Comparison of ENCODE assay signal across 1 cellular context in genomic region chr7:114889646-114890285, GRCh38.
A peak's percentile ranks its signal among the peaks of the same experiment; 100 is the strongest.
TF ChIP-seq lines count a peak whose summit lies in the region.

No MANE protein-coding gene starts in this region.

TF ChIP-seq in HCT116, 20 proteins besides CTCF, POLR2A, EP300 and RAD21 (continued from another document):
- TF ChIP-seq TCF7L2 (IDR thresholded peaks at IDR 0.05; ENCODE audit: borderline replicate concordance, extremely low read depth, insufficient read depth, insufficient read length) (peak; percentile 84), CBX3 (IDR thresholded peaks at IDR 0.05; ENCODE audit: low read depth) (peak; percentile 96), EZH2 (IDR thresholded peaks at IDR 0.05) (no peak), SRF (IDR thresholded peaks at IDR 0.05; ENCODE audit: low read depth) (peak; percentile 84), POLR2AphosphoS5 (IDR thresholded peaks at IDR 0.05; ENCODE audit: low read depth, low read length) (peak; percentile 68; the same call in 1 of the 2 replicates), JUND (IDR thresholded peaks at IDR 0.05) (peak; percentile 100), SP1 (IDR thresholded peaks at IDR 0.05; ENCODE audit: low read depth) (peak; percentile 95)
- TF ChIP-seq, protein P1, sequence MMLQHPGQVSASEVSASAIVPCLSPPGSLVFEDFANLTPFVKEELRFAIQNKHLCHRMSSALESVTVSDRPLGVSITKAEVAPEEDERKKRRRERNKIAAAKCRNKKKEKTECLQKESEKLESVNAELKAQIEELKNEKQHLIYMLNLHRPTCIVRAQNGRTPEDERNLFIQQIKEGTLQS (IDR thresholded peaks at IDR 0.05), result peak; percentile 61; the same call in 1 of the 2 replicates
- TF ChIP-seq, protein P2, sequence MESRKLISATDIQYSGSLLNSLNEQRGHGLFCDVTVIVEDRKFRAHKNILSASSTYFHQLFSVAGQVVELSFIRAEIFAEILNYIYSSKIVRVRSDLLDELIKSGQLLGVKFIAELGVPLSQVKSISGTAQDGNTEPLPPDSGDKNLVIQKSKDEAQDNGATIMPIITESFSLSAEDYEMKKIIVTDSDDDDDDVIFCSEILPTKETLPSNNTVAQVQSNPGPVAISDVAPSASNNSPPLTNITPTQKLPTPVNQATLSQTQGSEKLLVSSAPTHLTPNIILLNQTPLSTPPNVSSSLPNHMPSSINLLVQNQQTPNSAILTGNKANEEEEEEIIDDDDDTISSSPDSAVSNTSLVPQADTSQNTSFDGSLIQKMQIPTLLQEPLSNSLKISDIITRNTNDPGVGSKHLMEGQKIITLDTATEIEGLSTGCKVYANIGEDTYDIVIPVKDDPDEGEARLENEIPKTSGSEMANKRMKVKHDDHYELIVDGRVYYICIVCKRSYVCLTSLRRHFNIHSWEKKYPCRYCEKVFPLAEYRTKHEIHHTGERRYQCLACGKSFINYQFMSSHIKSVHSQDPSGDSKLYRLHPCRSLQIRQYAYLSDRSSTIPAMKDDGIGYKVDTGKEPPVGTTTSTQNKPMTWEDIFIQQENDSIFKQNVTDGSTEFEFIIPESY (IDR thresholded peaks at IDR 0.05; ENCODE audit: extremely low read depth, insufficient replicate concordance, low read length), result no peak
